In the genomic region with DNA sequence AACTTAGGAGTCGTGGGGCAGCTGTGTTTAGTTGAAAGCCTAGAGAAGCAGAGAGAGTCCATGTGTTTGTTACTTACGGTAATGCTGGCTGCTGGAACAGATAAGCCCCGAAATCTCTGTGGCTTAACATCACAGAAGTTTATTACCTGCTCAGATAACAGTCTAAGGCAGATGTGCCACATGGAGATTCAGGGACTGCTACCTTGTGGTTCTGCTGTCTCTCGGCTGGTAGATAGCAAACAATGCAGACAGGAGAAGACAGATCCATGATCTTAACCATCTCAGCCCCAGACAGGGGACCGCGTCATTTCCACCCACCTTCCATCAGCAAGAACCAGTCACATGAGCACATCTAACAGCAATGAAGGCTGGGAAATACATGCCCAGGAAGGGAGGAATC, we compare ENCODE assay signal across 2 cellular contexts. TPM values are rescaled to one million over a fixed set of nuclear protein-coding genes. Genes with fewer than 3 reads are reported as not detected.
"Had no signal": no experiment of that assay in that cellular context is flagged by ENCODE, and none has a peak within 500 bp of the region (broad histone marks: within the 10 kb centered on the region; RNA-seq: fewer than 3 reads in every experiment).

No MANE protein-coding gene starts in this region.

RNA-seq across cellular contexts. Expression of gene SBK1, which starts 40.3 kb away (rescaled TPM):
- total RNA-seq: RPMI7951, SJSA1 had no signal
